Comparison of ENCODE assay signal across 9 cellular contexts in the genomic region with DNA sequence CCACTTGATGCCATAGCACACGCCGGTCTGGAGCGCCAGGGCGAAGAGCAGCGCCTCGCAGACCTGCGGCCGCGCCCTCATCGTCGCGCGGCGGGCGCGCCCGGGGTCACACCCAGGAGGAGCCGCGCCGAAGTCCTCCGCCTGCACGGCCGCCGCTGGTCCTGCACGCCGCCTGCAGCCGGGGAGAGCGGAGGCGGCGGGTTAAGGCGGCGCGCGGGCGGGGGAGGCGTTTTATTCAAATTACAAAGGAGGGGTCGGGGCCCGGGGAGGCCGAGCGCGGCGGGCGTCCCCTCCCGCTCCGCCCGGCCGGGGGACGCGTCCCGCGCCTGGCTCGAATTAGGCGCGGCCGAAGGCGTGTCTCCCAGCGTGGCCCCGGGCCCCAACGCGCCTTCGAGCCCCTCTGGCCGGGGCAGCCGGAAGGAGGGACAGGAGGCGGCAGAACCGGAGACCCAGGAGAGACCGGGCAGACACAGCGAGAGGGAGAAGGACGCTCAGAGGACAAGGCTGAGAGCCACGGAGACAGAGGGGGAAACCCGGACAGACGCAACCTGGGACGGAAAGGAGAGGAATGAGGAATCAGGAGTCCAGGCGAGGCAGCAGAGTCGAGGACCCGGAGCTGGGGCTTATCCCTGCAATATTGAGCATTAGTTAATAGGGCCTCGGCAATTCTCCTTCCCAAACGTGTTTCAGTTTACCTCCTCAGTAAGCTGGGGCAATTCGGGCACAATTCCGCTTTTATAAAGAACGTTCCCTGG. TPM values are rescaled to one million over a fixed set of nuclear protein-coding genes. Genes with fewer than 3 reads are reported as not detected.
A peak's percentile ranks its signal among the peaks of the same experiment; 100 is the strongest.
DNase-seq lines count a peak whose midpoint lies in the region; ATAC-seq and TF ChIP-seq lines count a peak whose summit lies in the region.
"Had no signal": no experiment of that assay in that cellular context is flagged by ENCODE, and none has a peak within 500 bp of the region (broad histone marks: within the 10 kb centered on the region; RNA-seq: fewer than 3 reads in every experiment).

WNT11 (minus strand) TSS at position 176 of the 755 bp plus-strand sequence; CDS start at position 81, 95 bp downstream.

- H3K36me3 Mint-ChIP-seq in activated naive CD8-positive, alpha-beta T cell treated with anti-CD3 and anti-CD28 coated beads, Interleukin-2, amount 10 ng/mL, durations not matched to agents 7 days and 5 days, result no peaks in the 10 kb centered on the region

- WGBS in hepatocyte (ENCODE audit: low lambda C conversion rate, missing lambda C conversion rate), result 2% methylated on average over 58 of the region's 80 CpGs
- 0 to 1% methylated on average over 80 of the region's 80 CpGs for WGBS in sigmoid colon, 2 donors

- TF ChIP-seq EP300 in sigmoid colon (IDR thresholded peaks at IDR 0.05), result no peak

- H4K20me1 ChIP-seq in hepatocyte (ENCODE audit: insufficient read depth, poor library complexity, severe bottlenecking), result no peaks in the 10 kb centered on the region

- peak within 1 kb of the TSS; percentile 100 for H3K4me2 ChIP-seq in hepatocyte

- no peak for ATAC-seq in activated naive CD8-positive, alpha-beta T cell treated with anti-CD3 and anti-CD28 coated beads, Interleukin-2, amount 10 ng/mL, durations not matched to agents 7 days and 5 days (ENCODE audit: low read depth)
- no peak for ATAC-seq in GM21367 (IDR thresholded peaks at IDR 0.05; ENCODE audit: unreplicated experiment)

- no peak for TF ChIP-seq POLR2A in sigmoid colon (IDR thresholded peaks at IDR 0.05)

- H3K9me3 Mint-ChIP-seq in activated naive CD8-positive, alpha-beta T cell treated with anti-CD3 and anti-CD28 coated beads, Interleukin-2, amount 10 ng/mL, durations not matched to agents 7 days and 5 days, result no peaks in the 10 kb centered on the region

- POLR2A ChIA-PET in activated naive CD8-positive, alpha-beta T cell treated with anti-CD3 and anti-CD28 coated beads, Interleukin-2, amount 10 ng/mL, durations not matched to agents 7 days and 5 days (lab: Charles Lee), result interaction anchor here (1.3 to 4.8 kb wide), 4 partner anchors 24 to 174 kb away, joined by 4 to 47 read pairs (median 18); partner anchors contain the start of genes GVQW3 and THAP12

- H3K27me3 Mint-ChIP-seq in activated naive CD8-positive, alpha-beta T cell treated with anti-CD3 and anti-CD28 coated beads, Interleukin-2, amount 10 ng/mL, durations not matched to agents 7 days and 5 days, result peaks cover 43% of the 10 kb centered on the region

- H3K4me1 ChIP-seq in hepatocyte (ENCODE audit: insufficient read depth) (peaks cover 39% of the 10 kb centered on the region), sigmoid colon (peaks cover 0 to 58% (median 51%) of the 10 kb centered on the region in 4 donors)

- DNase-seq in activated naive CD4-positive, alpha-beta T cell treated with Interleukin-2 at 50 U/mL for 16 hours, result peak; percentile 27
- DNase-seq in activated naive CD4-positive, alpha-beta T cell (lab: John Stamatoyannopoulos, UW), result no peak
- DNase-seq in NCI-H748 (lab: John Stamatoyannopoulos, UW; ENCODE audit: unreplicated experiment) (peak; percentile 86), hepatocyte (ENCODE audit: low spot score) (peak; percentile 82), sigmoid colon (no peak), hippocampal formation (lab: John Stamatoyannopoulos, UW) (no peak)
- peak; percentile 58 for DNase-seq in activated naive CD8-positive, alpha-beta T cell treated with anti-CD3 and anti-CD28 coated beads, Interleukin-2, amount 10 ng/mL, durations not matched to agents 7 days and 5 days

- intact Hi-C loops in sigmoid colon (cut with DNase I), result loop anchor here (1.0 to 10.0 kb wide), 5 partner anchors 29 to 468 kb away; partner anchors contain the start of genes EMSY and LRRC32

- H3K36me3 ChIP-seq in hepatocyte (replicated peaks; ENCODE audit: insufficient read depth, low read depth) (no peaks in the 10 kb centered on the region), sigmoid colon (no peaks in the 10 kb centered on the region)

- H3K4me1 Mint-ChIP-seq in activated naive CD8-positive, alpha-beta T cell treated with anti-CD3 and anti-CD28 coated beads, Interleukin-2, amount 10 ng/mL, durations not matched to agents 7 days and 5 days, result peaks cover 14% of the 10 kb centered on the region

- H3K9me2 ChIP-seq in hepatocyte (replicated peaks; ENCODE audit: insufficient read depth), result no peaks in the 10 kb centered on the region

- no peak for TF ChIP-seq CTCF in hepatocyte (IDR thresholded peaks at IDR 0.05; ENCODE audit: poor library complexity)
- TF ChIP-seq CTCF in sigmoid colon (IDR thresholded peaks at IDR 0.05), result no peak

- H3K4me3 Mint-ChIP-seq in activated naive CD8-positive, alpha-beta T cell treated with anti-CD3 and anti-CD28 coated beads, Interleukin-2, amount 10 ng/mL, durations not matched to agents 7 days and 5 days, result peak within 1 kb of the TSS; percentile 84

- H3K4me3 ChIP-seq in hepatocyte, result peak within 1 kb of the TSS; percentile 67
- H3K4me3 ChIP-seq in sigmoid colon, result peak within 1 kb of the TSS; percentile 29 to 53 (median 46)

- no peak within 1 kb of the TSS for H3K27ac ChIP-seq in hepatocyte
- H3K27ac ChIP-seq in sigmoid colon, result no peak within 1 kb of the TSS
- H3K27ac ChIP-seq: epithelial cell of prostate had no signal

- H3K27me3 ChIP-seq in hepatocyte (peaks cover 20% of the 10 kb centered on the region), sigmoid colon (peaks cover 14 to 91% (median 56%) of the 10 kb centered on the region in 3 donors)

- no peaks in the 10 kb centered on the region for H3K79me2 ChIP-seq in hepatocyte

- peak within 1 kb of the TSS; percentile 89 for H2AFZ ChIP-seq in hepatocyte

- H3K9me3 ChIP-seq in hepatocyte (ENCODE audit: low read depth) (no peaks in the 10 kb centered on the region), sigmoid colon (no peaks in the 10 kb centered on the region)

- H3K27ac Mint-ChIP-seq in activated naive CD8-positive, alpha-beta T cell treated with anti-CD3 and anti-CD28 coated beads, Interleukin-2, amount 10 ng/mL, durations not matched to agents 7 days and 5 days, result peak within 1 kb of the TSS; percentile 40

RNA-seq across cellular contexts. Expression of gene WNT11, which starts in this region (rescaled TPM):
- 1 to 10 TPM; 1.4 to 2.1 TPM for total RNA-seq in activated naive CD8-positive, alpha-beta T cell treated with anti-CD3 and anti-CD28 coated beads, Interleukin-2, amount 10 ng/mL, durations not matched to agents 7 days and 5 days
- total RNA-seq in hepatocyte (13.2 and 16.4 TPM in 2 replicates), sigmoid colon (1 to 10 TPM; 1.1 to 8.9 (median 4.9) TPM)
- polyA plus RNA-seq in hepatocyte (13.1 and 19.1 TPM in 2 replicates), sigmoid colon (1 to 10 TPM in 2 of 3 donors, under 1 TPM in 1; 0.92 to 2.2 (median 1.8) TPM)

Comparison
In these comparisons a context has a peak if more than half of its experiments do, and no peak if none do; other contexts are left out.
1. DNase-seq: peak in activated naive CD4-positive, alpha-beta T cell treated with Interleukin-2 at 50 U/mL for 16 hours (single experiment), NCI-H748 (single experiment), activated naive CD8-positive, alpha-beta T cell treated with anti-CD3 and anti-CD28 coated beads, Interleukin-2, amount 10 ng/mL, durations not matched to agents 7 days and 5 days (single experiment) and hepatocyte (single experiment); none in activated naive CD4-positive, alpha-beta T cell (0 of 4), sigmoid colon (single experiment) and hippocampal formation (0 of 2).